15 cellular contexts compared by ENCODE assay signal in genomic region chr14:64688801-64689200, GRCh38. TPM values are rescaled to one million over a fixed set of nuclear protein-coding genes. Genes with fewer than 3 reads are reported as not detected.
DNase-seq lines count a peak whose midpoint lies in the region; ATAC-seq, FAIRE-seq and TF ChIP-seq lines count a peak whose summit lies in the region.
"Had no signal": no experiment of that assay in that cellular context is flagged by ENCODE, and none has a peak within 500 bp of the region (broad histone marks: within the 10 kb centered on the region; RNA-seq: fewer than 3 reads in every experiment).

No MANE protein-coding gene starts in this region.

- intact Hi-C loops in pancreas (cut with DNase I) = no loop called here

- TF ChIP-seq CTCF in pancreas (IDR thresholded peaks at IDR 0.05) (no peak), WTC11 (IDR thresholded peaks at IDR 0.05) (no peak)

- H3K4me1 ChIP-seq in esophagus (ENCODE audit: control insufficient read depth in 2 of 2, insufficient read depth in 2 of 2, low read length in 1 of 2) (peaks cover 0 to 10% of the 10 kb centered on the region in 2 donors), pancreas (peaks cover 3 to 14% (median 8%) of the 10 kb centered on the region in 3 donors), SJCRH30 (peaks cover 13% of the 10 kb centered on the region)
- H3K4me1 ChIP-seq: breast epithelium, HAP-1, thyroid gland had no signal

- H3K27me3 Mint-ChIP-seq in WTC11 (ENCODE audit: low read depth) = peaks cover 29% of the 10 kb centered on the region

- no peak overlapping the region for H3K27ac Mint-ChIP-seq in WTC11
- H3K27ac Mint-ChIP-seq: mesothelial cell of epicardium had no signal

- no peaks in the 10 kb centered on the region for H3K9me3 Mint-ChIP-seq in WTC11
- H3K9me3 Mint-ChIP-seq: mesothelial cell of epicardium had no signal

- POLR2A ChIA-PET in WTC11 (lab: Charles Lee) = no interaction called here

- H3K9me3 ChIP-seq in esophagus (ENCODE audit: control insufficient read depth in 2 of 2, insufficient read depth in 1 of 2, low read depth in 1 of 2, low read length in 1 of 2) (no peaks in the 10 kb centered on the region), pancreas (no peaks in the 10 kb centered on the region), SJCRH30 (replicated peaks) (no peaks in the 10 kb centered on the region)
- H3K9me3 ChIP-seq: breast epithelium, HAP-1, thyroid gland had no signal

- DNase-seq in H7 (peak; percentile 48), NCI-H526 treated with DMSO at 0.1 percent for 48 hours (lab: John Stamatoyannopoulos, UW) (peak; percentile 56), pancreas (peak in 2 of 6 donors; percentile 39 to 40), WTC11 (ENCODE audit: low spot score) (no peak), SJCRH30 (no peak)
- no peak for DNase-seq in stimulated activated CD4-positive, alpha-beta T cell treated with anti-CD3 and anti-CD28 coated beads, Interleukin-4, amount 100 ng/mL, for 1 hour
- DNase-seq: activated CD4-positive, alpha-beta T cell treated with anti-CD3 and anti-CD28 coated beads, Interleukin-2, amount 50 U/mL, for 1 hour; MM.1S; stimulated activated CD4-positive, alpha-beta T cell treated with anti-CD3 and anti-CD28 coated beads, Interleukin-2, amount 100 ng/mL, for 48 hours; thyroid gland had no signal

- no peaks in the 10 kb centered on the region for H3K36me3 Mint-ChIP-seq in WTC11
- H3K36me3 Mint-ChIP-seq: mesothelial cell of epicardium had no signal

- peak overlapping the region; percentile 8 to 35 for H3K27ac ChIP-seq in esophagus (ENCODE audit: low read depth in 2 of 2, low read length in 1 of 2)
- H3K27ac ChIP-seq in pancreas = no peak overlapping the region
- H3K27ac ChIP-seq in SJCRH30 = no peak overlapping the region
- H3K27ac ChIP-seq: breast epithelium, thyroid gland had no signal

- H3K4me3 Mint-ChIP-seq in WTC11 = no peak overlapping the region
- H3K4me3 Mint-ChIP-seq: mesothelial cell of epicardium had no signal

- CTCF ChIA-PET in WTC11 (lab: Charles Lee) = interaction anchor here (0.7 to 1.7 kb wide), 8 partner anchors 9 to 83 kb away, joined by 3 to 9 read pairs (median 4); no protein-coding TSS in a partner anchor

- ATAC-seq in pancreas (peak; percentile 46 to 69 (median 60)), WTC11 (no peak), GM19467 (IDR thresholded peaks at IDR 0.05; ENCODE audit: unreplicated experiment) (no peak)

- no peak for FAIRE-seq in pancreas (lab: Jason Lieb, UNC)

- 36 to 44% methylated on average over 8 of the region's 8 CpGs for WGBS in esophagus, 2 donors
- WGBS in pancreas, 2 donors = 37 to 42% methylated on average over 8 of the region's 8 CpGs

- H3K36me3 ChIP-seq in H7 (replicated peaks; ENCODE audit: control insufficient read depth, insufficient read depth, low read length) = no peaks in the 10 kb centered on the region
- no peaks in the 10 kb centered on the region for H3K36me3 ChIP-seq in esophagus (ENCODE audit: control insufficient read depth in 2 of 2, insufficient read depth in 2 of 2, low read length in 1 of 2)
- no peaks in the 10 kb centered on the region for H3K36me3 ChIP-seq in pancreas
- no peaks in the 10 kb centered on the region for H3K36me3 ChIP-seq in SJCRH30
- H3K36me3 ChIP-seq: breast epithelium, HAP-1, thyroid gland had no signal

- H3K27me3 ChIP-seq in H7 (ENCODE audit: control insufficient read depth, insufficient read depth, low read length) (peaks cover 14% of the 10 kb centered on the region), esophagus (ENCODE audit: control insufficient read depth in 1 of 2, insufficient read depth in 2 of 2, low read length in 2 of 2) (no peaks in the 10 kb centered on the region), pancreas (no peaks in the 10 kb centered on the region), SJCRH30 (peaks cover 4% of the 10 kb centered on the region; the same call in 1 of the 2 replicates)
- H3K27me3 ChIP-seq: breast epithelium, thyroid gland had no signal

- H3K4me3 ChIP-seq in H7 (ENCODE audit: insufficient read depth, low read depth, low read length) (no peak overlapping the region), esophagus (ENCODE audit: low read depth in 1 of 2, low read length in 2 of 2) (no peak overlapping the region), pancreas (no peak overlapping the region), SJCRH30 (no peak overlapping the region)
- H3K4me3 ChIP-seq: breast epithelium, HAP-1, thyroid gland had no signal

- H3K4me1 Mint-ChIP-seq in WTC11 = peaks cover 16% of the 10 kb centered on the region

TF ChIP-seq in WTC11, 78 proteins besides CTCF, POLR2A, EP300 and RAD21:
- TF ChIP-seq AFF4 (CRISPR knock-in tag; IDR thresholded peaks at IDR 0.05; ENCODE audit: borderline replicate concordance) = no peak
- no peak for TF ChIP-seq ESRRA (CRISPR knock-in tag; IDR thresholded peaks at IDR 0.05; ENCODE audit: borderline replicate concordance)
- TF ChIP-seq SOX15 (CRISPR knock-in tag; IDR thresholded peaks at IDR 0.05) = no peak
- no peak for TF ChIP-seq ZBTB43 (CRISPR knock-in tag; IDR thresholded peaks at IDR 0.05)
- no peak for TF ChIP-seq CREM (CRISPR knock-in tag; IDR thresholded peaks at IDR 0.05)
- no peak for TF ChIP-seq ZNF263 (CRISPR knock-in tag; IDR thresholded peaks at IDR 0.05; ENCODE audit: low read depth)
- no peak for TF ChIP-seq MXD4 (CRISPR knock-in tag; IDR thresholded peaks at IDR 0.05; ENCODE audit: borderline replicate concordance)
- no peak for TF ChIP-seq RORB (CRISPR knock-in tag; IDR thresholded peaks at IDR 0.05)
- no peak for TF ChIP-seq FOXP1 (CRISPR knock-in tag; IDR thresholded peaks at IDR 0.05; ENCODE audit: borderline replicate concordance)
- no peak for TF ChIP-seq ZNF423 (CRISPR knock-in tag; IDR thresholded peaks at IDR 0.05)
- TF ChIP-seq KAT7 (CRISPR knock-in tag; IDR thresholded peaks at IDR 0.05; ENCODE audit: borderline replicate concordance) = no peak

RNA-seq across cellular contexts. Expression of gene PLEKHG3, which starts 15.4 kb away (rescaled TPM):
- 36.7 and 47.0 TPM in 2 replicates for total RNA-seq in H7 (2014; rRNA removed; shearing (Covaris generic))
- polyA plus RNA-seq in esophagus = 10 to 100 TPM; 23.1 to 27.1 TPM
- 10 to 100 TPM; 33.3 to 60.7 (median 41.0) TPM for total RNA-seq in pancreas
- 10 to 100 TPM; 33.8 to 42.0 TPM for polyA plus RNA-seq in pancreas
- 70.6 to 75.3 TPM (median 71.8 TPM) in 3 replicates for total RNA-seq in WTC11 (2021)
- 20.9 and 22.4 TPM in 2 replicates for total RNA-seq in SJCRH30 (2014; rRNA removed; shearing (Covaris generic))

Comparison
In these comparisons a context has a peak if more than half of its experiments do, and no peak if none do; other contexts are left out.
1. DNase-seq: peak in H7 (single experiment) and NCI-H526 treated with DMSO at 0.1 percent for 48 hours (single experiment); none in stimulated activated CD4-positive, alpha-beta T cell treated with anti-CD3 and anti-CD28 coated beads, Interleukin-4, amount 100 ng/mL, for 1 hour (single experiment), WTC11 (single experiment) and SJCRH30 (0 of 2).
2. H3K27ac ChIP-seq: peak in esophagus (2 of 2); none in pancreas (0 of 4) and SJCRH30 (single experiment).
3. ATAC-seq: peak in pancreas (4 of 4); none in WTC11 (single experiment) and GM19467 (single experiment).